ENCODE assay signal across 14 cellular contexts in the genomic region with DNA sequence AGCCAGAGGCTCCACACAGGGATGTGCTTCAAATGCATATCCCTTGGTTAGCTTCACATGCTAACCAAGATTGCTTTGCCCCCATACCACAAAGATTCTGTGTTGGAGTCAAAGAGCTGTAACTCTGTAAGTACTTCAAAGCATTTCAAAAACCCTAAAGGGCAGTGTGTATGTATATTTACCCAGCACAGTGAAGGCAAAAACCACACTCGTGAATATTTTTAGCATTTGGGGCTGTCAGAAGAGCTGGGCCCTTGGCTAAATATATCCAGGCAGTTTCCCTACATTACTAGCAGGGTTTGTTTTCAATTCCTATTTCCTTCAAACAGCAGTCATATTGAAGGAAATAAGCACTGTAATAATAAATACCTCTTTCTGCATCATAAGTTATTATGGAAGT.
DNase-seq lines count a peak whose midpoint lies in the region; ATAC-seq, FAIRE-seq and TF ChIP-seq lines count a peak whose summit lies in the region.
"Had no signal": no experiment of that assay in that cellular context is flagged by ENCODE, and none has a peak within 500 bp of the region (broad histone marks: within the 10 kb centered on the region; RNA-seq: fewer than 3 reads in every experiment).

No MANE protein-coding gene starts in this region.

- CTCF ChIA-PET in GM12878 (lab: Yijun Ruan, JAX) = interaction anchor here (1.4 kb wide), 1 partner anchor 24 kb away, joined by 4 read pairs; no protein-coding TSS in a partner anchor
- CTCF ChIA-PET in activated naive CD4-positive, alpha-beta T cell treated with anti-CD3 and anti-CD28 coated beads, Interleukin-2, amount 10 ng/mL, durations not matched to agents 7 days and 5 days (lab: Charles Lee) = interaction anchor here (1.0 kb wide), 1 partner anchor 24 kb away, joined by 3 read pairs; no protein-coding TSS in a partner anchor

- H3K79me2 ChIP-seq in GM12878 (ENCODE audit: control insufficient read depth, insufficient read depth, low read length) = no peaks in the 10 kb centered on the region

- RAD21 ChIA-PET in GM12878 (lab: Charles Lee; ENCODE audit: unreplicated experiment) = no interaction called here

- H3K4me3 Mint-ChIP-seq in activated T-cell treated with anti-CD3 and anti-CD28 coated beads, Interleukin-2, amount 50 U/mL, for 4 hours = no peak overlapping the region
- H3K4me3 Mint-ChIP-seq in activated naive CD4-positive, alpha-beta T cell treated with anti-CD3 and anti-CD28 coated beads, Interleukin-2, amount 10 ng/mL, durations not matched to agents 7 days and 5 days = no peak overlapping the region
- H3K4me3 Mint-ChIP-seq: stimulated activated effector memory CD8-positive, alpha-beta T cell treated with anti-CD3 and anti-CD28 coated beads, Interleukin-12 subunit alpha, Interleukin-12 subunit beta, amount 100 ng/mL, for 72 hours had no signal

- DNase-seq in GM12878 (ENCODE audit: low read depth, low spot score) = no peak
- no peak for DNase-seq in activated T-cell treated with anti-CD3 and anti-CD28 coated beads, Interleukin-2, amount 50 U/mL, for 4 hours
- DNase-seq in activated naive CD4-positive, alpha-beta T cell treated with anti-CD3 and anti-CD28 coated beads, Interleukin-2, amount 10 ng/mL, durations not matched to agents 7 days and 5 days = no peak
- DNase-seq in stimulated activated CD4-positive, alpha-beta T cell treated with anti-CD3 and anti-CD28 coated beads, Interleukin-4, amount 100 ng/mL, for 1 hour = no peak
- no peak for DNase-seq in C1 segment of cervical spinal cord (lab: John Stamatoyannopoulos, UW)
- DNase-seq: activated naive CD4-positive, alpha-beta T cell treated with Interleukin-2 at 50 U/mL for 16 hours; NCI-H2029; stimulated activated CD4-positive, alpha-beta T cell treated with anti-CD3 and anti-CD28 coated beads, Interleukin-12 subunit alpha, Interleukin-12 subunit beta, amount 100 ng/mL, for 4 hours had no signal

- TF ChIP-seq CTCF in GM12878 (IDR thresholded peaks at IDR 0.05 in 2 of 3, conservative IDR thresholded peaks at IDR 0.05 in 1 of 3; ENCODE audit: control insufficient read depth in 2 of 3, extremely low read depth in 1 of 3, insufficient read depth in 1 of 3, low read depth in 3 of 3, low read length in 3 of 3) = no peak

- no peaks in the 10 kb centered on the region for H3K36me3 Mint-ChIP-seq in activated T-cell treated with anti-CD3 and anti-CD28 coated beads, Interleukin-2, amount 50 U/mL, for 4 hours (ENCODE audit: insufficient read depth)
- H3K36me3 Mint-ChIP-seq in activated naive CD4-positive, alpha-beta T cell treated with anti-CD3 and anti-CD28 coated beads, Interleukin-2, amount 10 ng/mL, durations not matched to agents 7 days and 5 days = peaks cover 25% of the 10 kb centered on the region
- H3K36me3 Mint-ChIP-seq: stimulated activated effector memory CD8-positive, alpha-beta T cell treated with anti-CD3 and anti-CD28 coated beads, Interleukin-12 subunit alpha, Interleukin-12 subunit beta, amount 100 ng/mL, for 72 hours had no signal

- H3K4me3 ChIP-seq in BLaER1 treated with 17β-estradiol and CSF1 and Interleukin-3, amounts not matched to agents 10 nM and 100 nM = peak overlapping the region in 2 of 10 experiments; percentile 1 to 8; a peak in 1 of 20 replicates
- no peak overlapping the region for H3K4me3 ChIP-seq in GM12878

- no peak for TF ChIP-seq RAD21 in GM12878 (IDR thresholded peaks at IDR 0.05; ENCODE audit: insufficient read depth, low read depth, low read length)

- H3K36me3 ChIP-seq in BLaER1 treated with 17β-estradiol and CSF1 and Interleukin-3, amounts not matched to agents 10 nM and 100 nM = 0 out of 22 replicates have a peak, but pooled peaks cover 0 to 6% (median 0%) of the 10 kb centered on the region in 11 experiments
- no peaks in the 10 kb centered on the region for H3K36me3 ChIP-seq in GM12878 (ENCODE audit: control insufficient read depth in 2 of 2, insufficient read depth in 2 of 2, low read length in 1 of 2)

- no peak for TF ChIP-seq POLR2A in GM12878 (IDR thresholded peaks at IDR 0.05; ENCODE audit: low read depth, low read length)

- no peak for FAIRE-seq in GM12878 (lab: Jason Lieb, UNC)
- FAIRE-seq: HTR-8/SVneo, RCC 7860 had no signal

- H3K27ac ChIP-seq in BLaER1 treated with 17β-estradiol and CSF1 and Interleukin-3, amounts not matched to agents 10 nM and 100 nM = peak overlapping the region in 10 of 11 experiments; percentile 1 to 92 (median 44); a peak in 14 of 22 replicates
- no peak overlapping the region for H3K27ac ChIP-seq in GM12878 (ENCODE audit: control insufficient read depth, insufficient read depth)

- peaks cover 93 to 100% (median 96%) of the 10 kb centered on the region in 10 experiments for H3K4me1 ChIP-seq in BLaER1 treated with 17β-estradiol and CSF1 and Interleukin-3, amounts not matched to agents 10 nM and 100 nM
- H3K4me1 ChIP-seq in GM12878 (ENCODE audit: control insufficient read depth, insufficient read depth, low read length) = peaks cover 11% of the 10 kb centered on the region

- peak overlapping the region; percentile 51 to 95 (median 77) for H3K4me2 ChIP-seq in BLaER1 treated with 17β-estradiol and CSF1 and Interleukin-3, amounts not matched to agents 10 nM and 100 nM
- H3K4me2 ChIP-seq in GM12878 (ENCODE audit: control insufficient read depth, insufficient read depth) = peak overlapping the region; percentile 27; the same call in 1 of the 2 replicates

- no peaks in the 10 kb centered on the region; a peak in 2 of 22 replicates for H3K27me3 ChIP-seq in BLaER1 treated with 17β-estradiol and CSF1 and Interleukin-3, amounts not matched to agents 10 nM and 100 nM
- peaks cover 1 to 9% of the 10 kb centered on the region in 2 experiments; a peak in 3 of 4 replicates for H3K27me3 ChIP-seq in GM12878 (replicated peaks in 1 of 2; ENCODE audit: control insufficient read depth in 2 of 2, insufficient read depth in 2 of 2, low read length in 1 of 2)

- no peak overlapping the region for H2AFZ ChIP-seq in GM12878 (ENCODE audit: control insufficient read depth, low read depth, low read length)

- H3K9me3 ChIP-seq in BLaER1 treated with 17β-estradiol and CSF1 and Interleukin-3, amounts not matched to agents 10 nM and 100 nM (replicated peaks in 1 of 11) = peaks cover 0 to 10% (median 7%) of the 10 kb centered on the region in 11 experiments; a peak in 11 of 22 replicates
- H3K9me3 ChIP-seq in GM12878 (replicated peaks; ENCODE audit: control insufficient read depth, insufficient read depth, low read length) = no peaks in the 10 kb centered on the region; the same call in 2 of the 3 replicates

- BruUV-seq in GM12878 (replicated peaks; lab: Mats Ljungman, UMichigan) = no TSS peak

- ATAC-seq in GM19351 (IDR thresholded peaks at IDR 0.05; ENCODE audit: unreplicated experiment) = peak; percentile 84
- ATAC-seq in HG03378 (IDR thresholded peaks at IDR 0.05; ENCODE audit: unreplicated experiment) = peak; percentile 74
- ATAC-seq in GM12878 = no peak
- no peak for ATAC-seq in activated T-cell treated with anti-CD3 and anti-CD28 coated beads, Interleukin-2, amount 50 U/mL, for 4 hours
- ATAC-seq: stimulated activated effector memory CD8-positive, alpha-beta T cell treated with anti-CD3 and anti-CD28 coated beads, Interleukin-12 subunit alpha, Interleukin-12 subunit beta, amount 100 ng/mL, for 72 hours had no signal

- intact Hi-C loops in GM12878 (cut with micrococcal nuclease; ENCODE audit: unreplicated experiment) = no loop called here

- SMC1A ChIA-PET in GM12878 (lab: Charles Lee; ENCODE audit: uncharacterized antibody, unreplicated experiment) = interaction anchor here (1.1 kb wide), 1 partner anchor 11 kb away, joined by 3 read pairs; no protein-coding TSS in a partner anchor

- in situ Hi-C loops in GM12878 (cut with MboI) = no loop called here

- H3K9me3 Mint-ChIP-seq in activated T-cell treated with anti-CD3 and anti-CD28 coated beads, Interleukin-2, amount 50 U/mL, for 4 hours = no peaks in the 10 kb centered on the region
- no peaks in the 10 kb centered on the region for H3K9me3 Mint-ChIP-seq in activated naive CD4-positive, alpha-beta T cell treated with anti-CD3 and anti-CD28 coated beads, Interleukin-2, amount 10 ng/mL, durations not matched to agents 7 days and 5 days
- H3K9me3 Mint-ChIP-seq: stimulated activated effector memory CD8-positive, alpha-beta T cell treated with anti-CD3 and anti-CD28 coated beads, Interleukin-12 subunit alpha, Interleukin-12 subunit beta, amount 100 ng/mL, for 72 hours had no signal

- H3K9ac ChIP-seq in BLaER1 treated with 17β-estradiol and CSF1 and Interleukin-3, amounts not matched to agents 10 nM and 100 nM = peak overlapping the region in 4 of 11 experiments; percentile 3 to 60 (median 30); a peak in 6 of 22 replicates
- H3K9ac ChIP-seq in GM12878 (ENCODE audit: control insufficient read depth, insufficient read depth, low read length) = no peak overlapping the region

- peaks cover 20% of the 10 kb centered on the region for H3K4me1 Mint-ChIP-seq in activated T-cell treated with anti-CD3 and anti-CD28 coated beads, Interleukin-2, amount 50 U/mL, for 4 hours (ENCODE audit: low read depth)
- peaks cover 13% of the 10 kb centered on the region for H3K4me1 Mint-ChIP-seq in activated naive CD4-positive, alpha-beta T cell treated with anti-CD3 and anti-CD28 coated beads, Interleukin-2, amount 10 ng/mL, durations not matched to agents 7 days and 5 days

- no peaks in the 10 kb centered on the region for H4K20me1 ChIP-seq in BLaER1 treated with 17β-estradiol and CSF1 and Interleukin-3, amounts not matched to agents 10 nM and 100 nM
- H4K20me1 ChIP-seq in GM12878 (ENCODE audit: control insufficient read depth, insufficient read depth) = no peaks in the 10 kb centered on the region

- POLR2A ChIA-PET in GM12878 (lab: Charles Lee) = no interaction called here

- H3K27me3 Mint-ChIP-seq in activated T-cell treated with anti-CD3 and anti-CD28 coated beads, Interleukin-2, amount 50 U/mL, for 4 hours (ENCODE audit: low read depth) = peaks cover 3% of the 10 kb centered on the region
- peaks cover 41% of the 10 kb centered on the region for H3K27me3 Mint-ChIP-seq in activated naive CD4-positive, alpha-beta T cell treated with anti-CD3 and anti-CD28 coated beads, Interleukin-2, amount 10 ng/mL, durations not matched to agents 7 days and 5 days

- no peak for TF ChIP-seq EP300 in GM12878 (IDR thresholded peaks at IDR 0.05; ENCODE audit: borderline replicate concordance in 1 of 2, control insufficient read depth in 1 of 2, low read depth in 2 of 2, low read length in 2 of 2)

- H3K27ac Mint-ChIP-seq in activated naive CD4-positive, alpha-beta T cell treated with anti-CD3 and anti-CD28 coated beads, Interleukin-2, amount 10 ng/mL, durations not matched to agents 7 days and 5 days = no peak overlapping the region
- H3K27ac Mint-ChIP-seq: stimulated activated effector memory CD8-positive, alpha-beta T cell treated with anti-CD3 and anti-CD28 coated beads, Interleukin-12 subunit alpha, Interleukin-12 subunit beta, amount 100 ng/mL, for 72 hours had no signal

- WGBS in GM12878 (ENCODE audit: insufficient coverage, insufficient replicate concordance, low lambda C conversion rate, missing lambda C conversion rate) = 0% methylated on average over 1 of the region's 1 CpG

TF ChIP-seq in GM12878, 131 proteins besides CTCF, POLR2A, EP300 and RAD21 (continues in another document):
- peak; percentile 86 for TF ChIP-seq RUNX3 (IDR thresholded peaks at IDR 0.05; ENCODE audit: low read length)

Comparison
In these comparisons a context has a peak if more than half of its experiments do, and no peak if none do; other contexts are left out.
1. ATAC-seq: peak in GM19351 (single experiment) and HG03378 (single experiment); none in GM12878 (single experiment) and activated T-cell treated with anti-CD3 and anti-CD28 coated beads, Interleukin-2, amount 50 U/mL, for 4 hours (0 of 2).